In the genomic region with DNA sequence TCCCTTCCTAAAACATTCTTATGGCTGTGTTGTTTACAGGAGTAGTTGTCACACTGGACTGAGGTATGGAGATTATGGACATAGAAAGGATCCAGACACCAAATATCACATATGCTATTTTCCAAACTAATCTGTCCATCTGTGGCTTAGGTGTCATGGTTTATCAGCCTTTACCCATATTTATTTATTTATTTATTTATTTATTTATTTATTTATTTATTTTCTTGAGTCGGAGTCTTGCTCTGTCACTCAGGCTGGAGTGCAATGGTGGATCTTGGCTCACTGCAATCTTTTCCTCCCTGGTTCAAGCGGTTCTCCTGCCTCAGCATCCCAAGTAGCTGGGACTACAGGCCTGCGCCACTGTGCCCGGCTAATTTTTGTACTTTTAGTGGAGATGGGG, we compare ENCODE assay signal across 32 cellular contexts.
"Had no signal": no experiment of that assay in that cellular context is flagged by ENCODE, and none has a peak within 500 bp of the region (broad histone marks: within the 10 kb centered on the region; RNA-seq: fewer than 3 reads in every experiment).

No MANE protein-coding gene starts in this region.

- H3K9me3 ChIP-seq: adrenal gland, ascending aorta, body of pancreas, breast epithelium had no signal

- H3K27ac ChIP-seq: adrenal gland, ascending aorta, body of pancreas, brain microvascular endothelial cell, breast epithelium, cardiac muscle cell had no signal

- FAIRE-seq: astrocyte, bronchial epithelial cell had no signal

- H3K27me3 ChIP-seq: adrenal gland, ascending aorta, body of pancreas, brain microvascular endothelial cell, breast epithelium, cardiac muscle cell had no signal

- DNase-seq: activated effector memory CD4-positive, alpha-beta T cell treated with anti-CD3 and anti-CD28 coated beads, Interleukin-2, amount 50 U/mL, for 16 hours; activated effector memory CD4-positive, alpha-beta T cell treated with Interleukin-2 at 50 U/mL for 16 hours; activated gamma-delta T cell; activated gamma-delta T cell treated with Interleukin-2 at 50 U/mL for 16 hours; activated naive CD4-positive, alpha-beta T cell; activated naive CD4-positive, alpha-beta T cell treated with anti-CD3 and anti-CD28 coated beads for 36 hours; activated naive CD4-positive, alpha-beta T cell treated with anti-CD3 and anti-CD28 coated beads, Interleukin-2, amount 10 ng/mL, durations not matched to agents 7 days and 5 days; activated naive CD4-positive, alpha-beta T cell treated with anti-CD3 and anti-CD28 coated beads, Interleukin-2, amount 50 U/mL, for 16 hours; activated naive CD4-positive, alpha-beta T cell treated with Interleukin-2 at 50 U/mL for 16 hours; activated naive CD8-positive, alpha-beta T cell treated with anti-CD3 and anti-CD28 coated beads for 36 hours; activated naive CD8-positive, alpha-beta T cell treated with anti-CD3 and anti-CD28 coated beads, Interleukin-2, amount 10 ng/mL, durations not matched to agents 7 days and 5 days; activated naive CD8-positive, alpha-beta T cell treated with anti-CD3 and anti-CD28 coated beads, Interleukin-2, amount 50 U/mL, for 24 hours; activated T-cell treated with anti-CD3 and anti-CD28 coated beads, Interleukin-2, amount 50 U/mL, for 4 hours; activated T-cell treated with anti-CD3 and anti-CD28 coated beads, Interleukin-2, amount 50 U/mL, for 48 hours; activated T-cell treated with anti-CD3 and anti-CD28 coated beads, Interleukin-2, amount 50 U/mL, for 72 hours; adrenal gland; amniotic stem cell; amygdala; anterior cingulate cortex; aorta; body of pancreas; brain microvascular endothelial cell; caudate nucleus; central memory CD4-positive, alpha-beta T cell; cerebellar nuclear complex had no signal

- H3K36me3 ChIP-seq: adrenal gland, ascending aorta, brain microvascular endothelial cell, breast epithelium, cardiac muscle cell had no signal

- H3K4me1 ChIP-seq: adrenal gland, ascending aorta, body of pancreas, breast epithelium had no signal

- ATAC-seq: activated naive CD4-positive, alpha-beta T cell treated with anti-CD3 and anti-CD28 coated beads, Interleukin-2, amount 50 U/mL, for 72 hours; activated naive CD8-positive, alpha-beta T cell treated with anti-CD3 and anti-CD28 coated beads, Interleukin-2, amount 50 U/mL, for 24 hours; activated T-cell treated with anti-CD3 and anti-CD28 coated beads, Interleukin-2, amount 50 U/mL, for 4 hours; activated T-cell treated with anti-CD3 and anti-CD28 coated beads, Interleukin-2, amount 50 U/mL, for 72 hours; activated T-helper 17 cell treated with anti-CD3 and anti-CD28 coated beads, Interleukin-2, amount 50 U/mL, for 72 hours; body of pancreas had no signal

- H3K4me3 ChIP-seq: adrenal gland, ascending aorta, body of pancreas, breast epithelium, cardiac muscle cell had no signal
